Comparison of ENCODE assay signal across 10 cellular contexts in the genomic region with DNA sequence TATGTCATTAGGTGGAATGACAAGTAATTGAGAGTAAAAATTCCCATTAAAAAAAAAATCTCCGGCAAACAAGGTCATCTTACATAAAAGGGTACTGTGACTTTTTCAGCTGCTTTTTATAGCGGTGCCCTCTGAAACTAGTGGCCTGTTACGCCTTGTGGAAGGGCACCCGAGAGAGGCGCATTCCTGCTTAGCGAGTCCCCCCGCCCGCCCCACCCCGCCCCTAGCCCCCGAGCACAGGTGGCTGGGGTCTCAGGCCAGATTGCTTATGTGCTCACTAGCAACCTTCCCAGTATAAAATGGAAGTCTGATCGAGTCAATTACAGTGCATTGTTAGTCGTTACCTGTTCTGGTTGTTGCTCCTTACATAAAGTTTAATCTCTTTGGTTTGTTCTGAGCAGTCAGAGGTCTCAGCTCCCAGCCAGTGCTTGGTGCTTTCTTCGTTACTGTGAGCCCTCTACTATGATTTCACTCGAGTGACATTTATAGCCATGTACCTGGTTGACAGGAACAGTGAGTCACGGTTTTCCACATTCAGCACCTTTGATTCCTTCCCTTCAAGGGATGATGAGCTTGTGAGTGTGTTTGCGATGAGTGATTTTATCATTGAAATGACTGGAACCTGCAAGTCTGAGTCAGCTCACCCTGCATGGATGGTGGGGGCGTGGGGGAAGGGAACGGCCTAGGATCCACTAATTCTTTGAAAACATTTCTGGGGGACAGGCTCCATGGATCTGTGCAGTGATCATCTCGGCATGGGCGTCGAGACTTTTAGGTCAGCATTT. TPM values are rescaled to one million over a fixed set of nuclear protein-coding genes. Genes with fewer than 3 reads are reported as not detected.
DNase-seq lines count a peak whose midpoint lies in the region; ATAC-seq and TF ChIP-seq lines count a peak whose summit lies in the region.
"Had no signal": no experiment of that assay in that cellular context is flagged by ENCODE, and none has a peak within 500 bp of the region (broad histone marks: within the 10 kb centered on the region; RNA-seq: fewer than 3 reads in every experiment).

No MANE protein-coding gene starts in this region.

- intact Hi-C loops in mucosa of descending colon (cut with DNase I, micrococcal nuclease): no loop called here

- H3K4me3 ChIP-seq in mucosa of descending colon: no peak overlapping the region
- H3K4me3 ChIP-seq: GM12878 had no signal

- H3K36me3 Mint-ChIP-seq in activated naive CD8-positive, alpha-beta T cell treated with anti-CD3 and anti-CD28 coated beads for 36 hours: no peaks in the 10 kb centered on the region
- no peaks in the 10 kb centered on the region for H3K36me3 Mint-ChIP-seq in stimulated activated naive CD8-positive, alpha-beta T cell treated with anti-CD3 and anti-CD28 coated beads, Interleukin-15, Interleukin-2, amounts not matched to agents 100 ng/mL and 50 ng/mL, for 24 hours (ENCODE audit: low read depth)

- peak overlapping the region; percentile 55 for H3K27ac Mint-ChIP-seq in activated naive CD8-positive, alpha-beta T cell treated with anti-CD3 and anti-CD28 coated beads for 36 hours
- peak overlapping the region; percentile 82 for H3K27ac Mint-ChIP-seq in stimulated activated naive CD8-positive, alpha-beta T cell treated with anti-CD3 and anti-CD28 coated beads, Interleukin-15, Interleukin-2, amounts not matched to agents 100 ng/mL and 50 ng/mL, for 24 hours

- ATAC-seq in mucosa of descending colon (peak; percentile 54), GM21717 (IDR thresholded peaks at IDR 0.05; ENCODE audit: unreplicated experiment) (no peak), GM19023 (IDR thresholded peaks at IDR 0.05; ENCODE audit: unreplicated experiment) (no peak)
- ATAC-seq: GM12878 had no signal

- DNase-seq in activated T-cell treated with anti-CD3 and anti-CD28 coated beads for 24 hours (ENCODE audit: low read depth) (peak; percentile 61), mucosa of descending colon (no peak), NCI-H2196 treated with DMSO at 0.1 percent for 48 hours (lab: John Stamatoyannopoulos, UW; ENCODE audit: unreplicated experiment) (no peak)
- DNase-seq in activated T-cell treated with anti-CD3 and anti-CD28 coated beads, Interleukin-2, amount 50 U/mL, for 1 hour: no peak
- DNase-seq in activated naive CD8-positive, alpha-beta T cell treated with anti-CD3 and anti-CD28 coated beads for 36 hours: peak; percentile 63
- DNase-seq: cerebellar nuclear complex had no signal

- H3K36me3 ChIP-seq in mucosa of descending colon (ENCODE audit: low read depth): no peaks in the 10 kb centered on the region

- H3K4me1 ChIP-seq in mucosa of descending colon (ENCODE audit: low read depth): no peaks in the 10 kb centered on the region

- no peak for TF ChIP-seq CTCF in mucosa of descending colon (IDR thresholded peaks at IDR 0.05)

- H3K9me3 Mint-ChIP-seq in activated naive CD8-positive, alpha-beta T cell treated with anti-CD3 and anti-CD28 coated beads for 36 hours: no peaks in the 10 kb centered on the region
- H3K9me3 Mint-ChIP-seq in stimulated activated naive CD8-positive, alpha-beta T cell treated with anti-CD3 and anti-CD28 coated beads, Interleukin-15, Interleukin-2, amounts not matched to agents 100 ng/mL and 50 ng/mL, for 24 hours: no peaks in the 10 kb centered on the region

- peaks cover 15% of the 10 kb centered on the region for H3K4me1 Mint-ChIP-seq in activated naive CD8-positive, alpha-beta T cell treated with anti-CD3 and anti-CD28 coated beads for 36 hours
- peaks cover 44% of the 10 kb centered on the region for H3K4me1 Mint-ChIP-seq in stimulated activated naive CD8-positive, alpha-beta T cell treated with anti-CD3 and anti-CD28 coated beads, Interleukin-15, Interleukin-2, amounts not matched to agents 100 ng/mL and 50 ng/mL, for 24 hours (ENCODE audit: low read depth)

- H3K27me3 Mint-ChIP-seq in activated naive CD8-positive, alpha-beta T cell treated with anti-CD3 and anti-CD28 coated beads for 36 hours: peaks cover 5% of the 10 kb centered on the region
- H3K27me3 Mint-ChIP-seq in stimulated activated naive CD8-positive, alpha-beta T cell treated with anti-CD3 and anti-CD28 coated beads, Interleukin-15, Interleukin-2, amounts not matched to agents 100 ng/mL and 50 ng/mL, for 24 hours: peaks cover 7% of the 10 kb centered on the region

- no peaks in the 10 kb centered on the region for H3K9me3 ChIP-seq in mucosa of descending colon

- no peak overlapping the region for H3K4me3 Mint-ChIP-seq in activated naive CD8-positive, alpha-beta T cell treated with anti-CD3 and anti-CD28 coated beads for 36 hours
- peak overlapping the region; percentile 52 for H3K4me3 Mint-ChIP-seq in stimulated activated naive CD8-positive, alpha-beta T cell treated with anti-CD3 and anti-CD28 coated beads, Interleukin-15, Interleukin-2, amounts not matched to agents 100 ng/mL and 50 ng/mL, for 24 hours

RNA-seq across cellular contexts. Expression of a gene that starts 47.6 kb away (rescaled TPM):
- 1 to 10 TPM; 2.9 to 3.5 TPM for total RNA-seq in activated naive CD8-positive, alpha-beta T cell treated with anti-CD3 and anti-CD28 coated beads for 36 hours
- 10 to 100 TPM in 2 of 3 donors, 1 to 10 TPM in 1; 9.1 to 10.5 (median 10.0) TPM for total RNA-seq in mucosa of descending colon

Comparison
In these comparisons a context has a peak if more than half of its experiments do, and no peak if none do; other contexts are left out.
1. DNase-seq: peak in activated T-cell treated with anti-CD3 and anti-CD28 coated beads for 24 hours (single experiment) and activated naive CD8-positive, alpha-beta T cell treated with anti-CD3 and anti-CD28 coated beads for 36 hours (single experiment); none in activated T-cell treated with anti-CD3 and anti-CD28 coated beads, Interleukin-2, amount 50 U/mL, for 1 hour (single experiment), mucosa of descending colon (0 of 3) and NCI-H2196 treated with DMSO at 0.1 percent for 48 hours (single experiment).